9 cellular contexts compared by ENCODE assay signal in the genomic region with DNA sequence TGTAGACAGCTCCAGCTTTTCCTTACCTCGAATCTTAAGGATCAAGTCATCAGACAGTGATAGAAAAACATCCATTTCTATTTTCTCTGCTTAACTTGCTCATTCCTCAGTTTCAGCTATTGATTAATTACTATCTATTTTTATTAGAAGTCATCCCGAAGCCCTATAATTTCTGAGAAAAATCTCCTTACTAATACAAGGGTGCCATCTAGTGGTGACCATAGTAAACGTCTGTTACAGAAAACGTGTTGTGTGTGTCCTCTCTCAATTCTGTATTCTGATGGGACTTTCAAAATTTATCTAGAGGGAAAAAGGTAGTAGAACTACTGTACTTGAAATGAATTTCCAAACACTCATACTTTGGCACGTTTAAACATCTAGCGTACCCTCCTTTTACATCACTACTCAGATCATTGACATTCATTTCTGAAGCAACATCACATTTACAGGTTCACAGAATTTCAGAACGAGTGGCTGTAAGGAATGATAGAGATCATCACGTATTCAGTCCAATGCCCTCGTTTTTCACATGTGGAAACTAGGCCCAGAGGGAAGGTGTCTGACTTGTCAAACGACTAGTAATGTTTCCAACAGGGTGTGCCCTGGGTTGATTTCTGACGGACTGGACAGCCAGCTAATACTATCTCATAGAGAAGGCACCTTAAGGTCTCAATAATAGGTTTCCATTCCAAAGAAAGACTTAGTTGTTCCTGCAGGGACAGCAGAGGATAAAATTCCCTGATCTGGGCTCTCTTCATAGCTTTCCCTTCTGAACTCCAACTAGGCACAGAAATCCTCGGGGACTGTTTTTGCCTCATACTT. TPM values are rescaled to one million over a fixed set of nuclear protein-coding genes. Genes with fewer than 3 reads are reported as not detected.
DNase-seq lines count a peak whose midpoint lies in the region; ATAC-seq lines count a peak whose summit lies in the region.
"Had no signal": no experiment of that assay in that cellular context is flagged by ENCODE, and none has a peak within 500 bp of the region (broad histone marks: within the 10 kb centered on the region; RNA-seq: fewer than 3 reads in every experiment).

No MANE protein-coding gene starts in this region.

- no peak overlapping the region for H2BK15ac ChIP-seq in neuronal stem cell (ENCODE audit: low read length)

- H3K4me1 Mint-ChIP-seq in activated naive CD4-positive, alpha-beta T cell treated with anti-CD3 and anti-CD28 coated beads, Interleukin-2, amount 10 ng/mL, durations not matched to agents 7 days and 5 days: no peaks in the 10 kb centered on the region

- no peak overlapping the region for H2AFZ ChIP-seq in neuronal stem cell (ENCODE audit: low read length)

- H3K27me3 ChIP-seq in neuronal stem cell (ENCODE audit: control insufficient read depth in 3 of 3, insufficient read depth in 3 of 3, low read depth in 1 of 3, low read length in 3 of 3): no peaks in the 10 kb centered on the region

- no peaks in the 10 kb centered on the region for H3K27me3 Mint-ChIP-seq in activated naive CD4-positive, alpha-beta T cell treated with anti-CD3 and anti-CD28 coated beads, Interleukin-2, amount 10 ng/mL, durations not matched to agents 7 days and 5 days
- H3K27me3 Mint-ChIP-seq: CD8-positive, alpha-beta memory T cell had no signal

- no peak overlapping the region for H3K4me2 ChIP-seq in neuronal stem cell (ENCODE audit: insufficient read depth, low read length, poor library complexity, severe bottlenecking)

- CTCF ChIA-PET in activated naive CD4-positive, alpha-beta T cell treated with anti-CD3 and anti-CD28 coated beads, Interleukin-2, amount 10 ng/mL, durations not matched to agents 7 days and 5 days (lab: Charles Lee): interaction anchor here (0.6 to 2.5 kb wide), 25 partner anchors 8 to 1953 kb away, joined by 3 to 19 read pairs (median 3); partner anchors contain the start of gene ADCY5

- no CpG with 5 or more reads among the region's 12 CpGs for WGBS in neuronal stem cell (ENCODE audit: extremely low coverage in 2 of 2, insufficient read length in 2 of 2, insufficient replicate concordance in 1 of 2), 2 donors

- H3K4ac ChIP-seq in neuronal stem cell (ENCODE audit: low read length): no peak overlapping the region

- H3K27ac ChIP-seq in neuronal stem cell (replicated peaks; ENCODE audit: low read length): no peak overlapping the region

- H2BK12ac ChIP-seq in neuronal stem cell (ENCODE audit: low read length): no peak overlapping the region

- H3K23ac ChIP-seq in neuronal stem cell (ENCODE audit: low read depth, low read length, poor library complexity): no peak overlapping the region

- H2AK5ac ChIP-seq in neuronal stem cell (ENCODE audit: low read depth, low read length): no peak overlapping the region

- no peak overlapping the region for H2BK5ac ChIP-seq in neuronal stem cell (ENCODE audit: low read length)

- no peak overlapping the region for H4K91ac ChIP-seq in neuronal stem cell (ENCODE audit: low read depth, low read length, poor library complexity)

- peak; percentile 37 for DNase-seq in NOMO-1 treated with DMSO at 0.1 percent for 48 hours (lab: John Stamatoyannopoulos, UW; ENCODE audit: unreplicated experiment)
- no peak for DNase-seq in NOMO-1 treated with dmso at 0.1 percent for 144 hours (lab: John Stamatoyannopoulos, UW; ENCODE audit: unreplicated experiment)
- DNase-seq in NCI-H1092 (lab: John Stamatoyannopoulos, UW): peak; percentile 22
- peak; percentile 18 for DNase-seq in SKM-1 treated with dmso at 0.1 percent for 144 hours (lab: John Stamatoyannopoulos, UW; ENCODE audit: unreplicated experiment)
- DNase-seq in fibroblast of gingiva (ENCODE audit: low read depth): peak; percentile 40
- DNase-seq in neuronal stem cell (ENCODE audit: low spot score): peak; percentile 45
- DNase-seq in activated naive CD4-positive, alpha-beta T cell treated with anti-CD3 and anti-CD28 coated beads, Interleukin-2, amount 10 ng/mL, durations not matched to agents 7 days and 5 days: no peak

- no peak overlapping the region for H3K4me3 ChIP-seq in neuronal stem cell (ENCODE audit: low read length in 2 of 2)

- no peaks in the 10 kb centered on the region for H3K4me1 ChIP-seq in neuronal stem cell (ENCODE audit: control insufficient read depth in 2 of 2, insufficient read depth in 1 of 2, low read depth in 1 of 2, low read length in 2 of 2)

- H3K4me3 Mint-ChIP-seq in activated naive CD4-positive, alpha-beta T cell treated with anti-CD3 and anti-CD28 coated beads, Interleukin-2, amount 10 ng/mL, durations not matched to agents 7 days and 5 days: no peak overlapping the region
- H3K4me3 Mint-ChIP-seq: CD8-positive, alpha-beta memory T cell had no signal

- no peak overlapping the region for H3K9ac ChIP-seq in neuronal stem cell (ENCODE audit: low read depth, low read length, poor library complexity)

- no peak for ATAC-seq in GM19351 (IDR thresholded peaks at IDR 0.05; ENCODE audit: unreplicated experiment)

- H4K8ac ChIP-seq in neuronal stem cell (ENCODE audit: low read depth, low read length): no peak overlapping the region

- H2BK120ac ChIP-seq in neuronal stem cell (ENCODE audit: low read depth, low read length): no peak overlapping the region

- no peak overlapping the region for H3K27ac Mint-ChIP-seq in activated naive CD4-positive, alpha-beta T cell treated with anti-CD3 and anti-CD28 coated beads, Interleukin-2, amount 10 ng/mL, durations not matched to agents 7 days and 5 days
- H3K27ac Mint-ChIP-seq: CD8-positive, alpha-beta memory T cell had no signal

- no peak overlapping the region for H3K14ac ChIP-seq in neuronal stem cell (ENCODE audit: low read length)

- H3K9me3 Mint-ChIP-seq in activated naive CD4-positive, alpha-beta T cell treated with anti-CD3 and anti-CD28 coated beads, Interleukin-2, amount 10 ng/mL, durations not matched to agents 7 days and 5 days: peaks cover 3% of the 10 kb centered on the region

- H3K36me3 ChIP-seq in neuronal stem cell (replicated peaks in 1 of 2; ENCODE audit: control insufficient read depth in 2 of 2, insufficient read depth in 2 of 2, low read length in 2 of 2): peaks cover 4 to 34% of the 10 kb centered on the region in 2 donors

- peaks cover 2% of the 10 kb centered on the region for H3K79me1 ChIP-seq in neuronal stem cell (ENCODE audit: low read depth, low read length)

- peaks cover 3% of the 10 kb centered on the region for H3K36me3 Mint-ChIP-seq in activated naive CD4-positive, alpha-beta T cell treated with anti-CD3 and anti-CD28 coated beads, Interleukin-2, amount 10 ng/mL, durations not matched to agents 7 days and 5 days

- H3K18ac ChIP-seq in neuronal stem cell (ENCODE audit: low read length): no peak overlapping the region

- H3K9me3 ChIP-seq in neuronal stem cell (replicated peaks in 1 of 2; ENCODE audit: control insufficient read depth in 2 of 2, insufficient read depth in 1 of 2, low read depth in 1 of 2, low read length in 2 of 2): peaks cover 0 to 28% of the 10 kb centered on the region in 2 donors

RNA-seq across cellular contexts. Expression of gene HACD2, which starts 25.6 kb away (rescaled TPM):
- 15.9 TPM for polyA plus RNA-seq in neuronal stem cell (2013, experiment 1 of 2)
- polyA plus RNA-seq in neuronal stem cell (2013, experiment 2 of 2): 15.7 TPM

Comparison
In these comparisons a context has a peak if more than half of its experiments do, and no peak if none do; other contexts are left out.
1. DNase-seq: peak in NOMO-1 treated with DMSO at 0.1 percent for 48 hours (single experiment), NCI-H1092 (single experiment), SKM-1 treated with dmso at 0.1 percent for 144 hours (single experiment), fibroblast of gingiva (single experiment) and neuronal stem cell (single experiment); none in NOMO-1 treated with dmso at 0.1 percent for 144 hours (single experiment) and activated naive CD4-positive, alpha-beta T cell treated with anti-CD3 and anti-CD28 coated beads, Interleukin-2, amount 10 ng/mL, durations not matched to agents 7 days and 5 days (single experiment).